In the genomic region with DNA sequence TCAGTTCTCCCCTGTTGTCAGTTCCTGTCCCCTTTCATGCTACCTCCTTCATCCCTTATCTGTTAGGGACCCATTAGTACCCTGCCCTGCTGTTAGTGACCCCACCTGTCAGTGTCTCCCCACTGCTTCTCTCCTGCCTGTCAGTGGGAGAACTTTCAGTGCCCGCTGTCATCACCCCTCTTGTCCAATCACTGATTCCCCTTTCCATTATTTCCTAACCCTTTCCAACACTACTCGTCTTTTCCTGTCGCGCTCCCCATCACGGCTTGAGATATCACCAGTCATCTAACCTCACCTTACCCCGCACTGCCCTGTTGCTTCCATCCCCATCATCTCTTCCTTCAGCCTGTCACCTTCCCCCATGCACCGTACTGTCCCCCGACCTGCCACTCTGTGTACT, we compare ENCODE assay signal across 2 cellular contexts.
TF ChIP-seq lines count a peak whose summit lies in the region.

No MANE protein-coding gene starts in this region.

TF ChIP-seq in IMR-90, 13 proteins besides CTCF, POLR2A, EP300 and RAD21 (continued from another document):
- TF ChIP-seq BHLHE40 (IDR thresholded peaks at IDR 0.05; ENCODE audit: low read depth, low read length) = no peak
- TF ChIP-seq MAFK (IDR thresholded peaks at IDR 0.05; ENCODE audit: low read depth, low read length) = no peak
- no peak for TF ChIP-seq CEBPB (IDR thresholded peaks at IDR 0.05; ENCODE audit: low read depth, low read length)
- no peak for TF ChIP-seq FOS (IDR thresholded peaks at IDR 0.05; ENCODE audit: low read depth, low read length)

TF ChIP-seq in neural cell, 6 proteins besides CTCF, POLR2A, EP300 and RAD21 (continued from another document):
- TF ChIP-seq POLR2AphosphoS5 (IDR thresholded peaks at IDR 0.05) = no peak
- TF ChIP-seq MXI1 (conservative IDR thresholded peaks at IDR 0.05; ENCODE audit: poor library complexity, severe bottlenecking) = no peak
- TF ChIP-seq, protein P1, sequence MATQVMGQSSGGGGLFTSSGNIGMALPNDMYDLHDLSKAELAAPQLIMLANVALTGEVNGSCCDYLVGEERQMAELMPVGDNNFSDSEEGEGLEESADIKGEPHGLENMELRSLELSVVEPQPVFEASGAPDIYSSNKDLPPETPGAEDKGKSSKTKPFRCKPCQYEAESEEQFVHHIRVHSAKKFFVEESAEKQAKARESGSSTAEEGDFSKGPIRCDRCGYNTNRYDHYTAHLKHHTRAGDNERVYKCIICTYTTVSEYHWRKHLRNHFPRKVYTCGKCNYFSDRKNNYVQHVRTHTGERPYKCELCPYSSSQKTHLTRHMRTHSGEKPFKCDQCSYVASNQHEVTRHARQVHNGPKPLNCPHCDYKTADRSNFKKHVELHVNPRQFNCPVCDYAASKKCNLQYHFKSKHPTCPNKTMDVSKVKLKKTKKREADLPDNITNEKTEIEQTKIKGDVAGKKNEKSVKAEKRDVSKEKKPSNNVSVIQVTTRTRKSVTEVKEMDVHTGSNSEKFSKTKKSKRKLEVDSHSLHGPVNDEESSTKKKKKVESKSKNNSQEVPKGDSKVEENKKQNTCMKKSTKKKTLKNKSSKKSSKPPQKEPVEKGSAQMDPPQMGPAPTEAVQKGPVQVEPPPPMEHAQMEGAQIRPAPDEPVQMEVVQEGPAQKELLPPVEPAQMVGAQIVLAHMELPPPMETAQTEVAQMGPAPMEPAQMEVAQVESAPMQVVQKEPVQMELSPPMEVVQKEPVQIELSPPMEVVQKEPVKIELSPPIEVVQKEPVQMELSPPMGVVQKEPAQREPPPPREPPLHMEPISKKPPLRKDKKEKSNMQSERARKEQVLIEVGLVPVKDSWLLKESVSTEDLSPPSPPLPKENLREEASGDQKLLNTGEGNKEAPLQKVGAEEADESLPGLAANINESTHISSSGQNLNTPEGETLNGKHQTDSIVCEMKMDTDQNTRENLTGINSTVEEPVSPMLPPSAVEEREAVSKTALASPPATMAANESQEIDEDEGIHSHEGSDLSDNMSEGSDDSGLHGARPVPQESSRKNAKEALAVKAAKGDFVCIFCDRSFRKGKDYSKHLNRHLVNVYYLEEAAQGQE (IDR thresholded peaks at IDR 0.05; ENCODE audit: borderline replicate concordance) = no peak
- no peak for TF ChIP-seq EZH2 (IDR thresholded peaks at IDR 0.05; ENCODE audit: borderline replicate concordance, insufficient read depth, low read length, poor library complexity, severe bottlenecking)
